Comparison of ENCODE assay signal across 19 cellular contexts in the genomic region with DNA sequence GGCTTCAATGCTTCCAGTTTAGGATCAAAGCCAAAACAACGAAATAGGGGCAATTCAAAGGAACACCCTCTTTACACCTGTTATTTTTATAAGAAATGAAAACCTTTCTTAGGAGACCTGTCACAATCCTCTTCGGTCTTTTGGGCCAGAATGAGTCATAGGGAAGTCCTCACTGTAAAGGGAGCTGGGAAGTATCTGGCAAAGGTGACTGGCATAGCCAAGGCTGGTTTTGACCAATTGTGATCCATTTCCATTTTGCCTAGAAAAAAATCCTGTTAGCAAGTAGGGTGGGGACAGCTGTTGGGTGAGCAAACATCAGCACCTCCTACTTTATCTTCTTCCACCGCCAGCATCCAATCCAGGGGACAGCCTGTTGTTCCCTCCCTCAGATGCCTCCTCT.
DNase-seq lines count a peak whose midpoint lies in the region; ATAC-seq, FAIRE-seq and TF ChIP-seq lines count a peak whose summit lies in the region.
"Had no signal": no experiment of that assay in that cellular context is flagged by ENCODE, and none has a peak within 500 bp of the region (broad histone marks: within the 10 kb centered on the region; RNA-seq: fewer than 3 reads in every experiment).

No MANE protein-coding gene starts in this region.

- H4K20me1 ChIP-seq in mammary epithelial cell (ENCODE audit: insufficient read depth, low read length) = no peaks in the 10 kb centered on the region

- peak overlapping the region; percentile 31 for H3K27ac Mint-ChIP-seq in glutamatergic neuron (ENCODE audit: unreplicated experiment)
- H3K27ac Mint-ChIP-seq: CD4-positive, alpha-beta T cell; H9; IgD-negative memory B cell had no signal

- no peak overlapping the region for H3K9ac ChIP-seq in mammary epithelial cell (ENCODE audit: insufficient read depth, low read length)

- no peak for FAIRE-seq in D721Med (lab: Jason Lieb, UNC)
- FAIRE-seq: A549 had no signal

- H3K4me3 ChIP-seq in left ventricle myocardium inferior (no peak overlapping the region), mammary epithelial cell (replicated peaks in 1 of 3; ENCODE audit: insufficient read depth in 1 of 3, low read depth in 2 of 3, low read length in 3 of 3) (no peak overlapping the region)
- H3K4me3 ChIP-seq: A549 had no signal

- H3K4me1 Mint-ChIP-seq in glutamatergic neuron (ENCODE audit: low read depth, unreplicated experiment) = peaks cover 8% of the 10 kb centered on the region
- H3K4me1 Mint-ChIP-seq: IgD-negative memory B cell had no signal

- ATAC-seq in left cardiac atrium = peak; percentile 25 to 53
- ATAC-seq in GM19328 (IDR thresholded peaks at IDR 0.05; ENCODE audit: unreplicated experiment) = no peak
- ATAC-seq: A549, SK-N-SH treated with all-trans-retinoic acid at 6 μM for 48 hours had no signal

- TF ChIP-seq CTCF in left ventricle myocardium inferior (IDR thresholded peaks at IDR 0.05; ENCODE audit: borderline replicate concordance) = no peak
- TF ChIP-seq CTCF in mammary epithelial cell (conservative IDR thresholded peaks at IDR 0.05 in 1 of 2, IDR thresholded peaks at IDR 0.05 in 1 of 2; ENCODE audit: extremely low read depth in 1 of 2, insufficient read depth in 1 of 2, low read depth in 1 of 2, low read length in 2 of 2) = no peak
- TF ChIP-seq CTCF in glutamatergic neuron (IDR thresholded peaks at IDR 0.05; ENCODE audit: partially characterized antibody, unreplicated experiment) = no peak
- no peak for TF ChIP-seq CTCF in D721Med (IDR thresholded peaks at IDR 0.05; ENCODE audit: insufficient read depth, missing control alignments)

- BruUV-seq in mammary epithelial cell (replicated peaks; lab: Mats Ljungman, UMichigan) = no TSS peak

- dilution Hi-C loops in mammary epithelial cell (cut with HindIII; ENCODE audit: low sequenced_read_pairs) = no loop called here

- in situ Hi-C loops in mammary epithelial cell (cut with MboI; ENCODE audit: low sequenced_read_pairs in 2 of 2) = no loop called here

- H3K27ac ChIP-seq in left ventricle myocardium inferior (replicated peaks) (no peak overlapping the region), mammary epithelial cell (ENCODE audit: insufficient read depth, low read depth, low read length) (peak overlapping the region; percentile 9)
- H3K27ac ChIP-seq: A549 had no signal

- WGBS in mammary epithelial cell (ENCODE audit: low coverage, missing lambda C conversion rate) = 21% methylated on average over 3 of the region's 3 CpGs

- H2AFZ ChIP-seq in mammary epithelial cell (ENCODE audit: low read depth, low read length) = no peak overlapping the region

- peaks cover 2% of the 10 kb centered on the region for H3K9me3 Mint-ChIP-seq in glutamatergic neuron (ENCODE audit: unreplicated experiment)

- no peaks in the 10 kb centered on the region for H3K36me3 ChIP-seq in left ventricle myocardium inferior
- no peaks in the 10 kb centered on the region for H3K36me3 ChIP-seq in mammary epithelial cell (ENCODE audit: insufficient read depth, low read length)

- peaks cover 32% of the 10 kb centered on the region for H3K27me3 ChIP-seq in left ventricle myocardium inferior (ENCODE audit: low read depth)
- H3K27me3 ChIP-seq in mammary epithelial cell (ENCODE audit: insufficient read depth, low read length) = peaks cover 3% of the 10 kb centered on the region

- intact Hi-C loops in left cardiac atrium (cut with DNase I) (no loop called here), left ventricle myocardium inferior (cut with micrococcal nuclease) (no loop called here), mammary epithelial cell (cut with micrococcal nuclease) (no loop called here)

- CTCF ChIA-PET in mammary epithelial cell (lab: Charles Lee; ENCODE audit: low non-redundant PET) = interaction anchor here (0.5 kb wide), 1 partner anchor 465 kb away, joined by 4 read pairs; no protein-coding TSS in a partner anchor

- no peaks in the 10 kb centered on the region for H3K4me1 ChIP-seq in left ventricle myocardium inferior
- peaks cover 10% of the 10 kb centered on the region for H3K4me1 ChIP-seq in mammary epithelial cell (ENCODE audit: insufficient read depth, low read length)
- H3K4me1 ChIP-seq: A549 had no signal

- DNase-seq in left cardiac atrium = no peak
- no peak for DNase-seq in left ventricle myocardium inferior
- peak; percentile 62 for DNase-seq in mammary epithelial cell
- DNase-seq in glutamatergic neuron = no peak
- DNase-seq in SIG-M5 (lab: John Stamatoyannopoulos, UW) = no peak
- DNase-seq in D721Med (ENCODE audit: insufficient read length, low spot score) = no peak
- DNase-seq in GM03348 (ENCODE audit: low spot score) = no peak
- DNase-seq: AML-193; Calu3; CD4-positive, alpha-beta T cell; H9; NCI-H146; NCI-H2081 treated with DMSO at 0.1 percent for 48 hours; NCI-H226; Right ventricle myocardium superior had no signal

- H3K79me2 ChIP-seq in mammary epithelial cell (ENCODE audit: insufficient read depth, low read length) = no peaks in the 10 kb centered on the region

- H3K27me3 Mint-ChIP-seq in glutamatergic neuron (ENCODE audit: unreplicated experiment) = peaks cover 3% of the 10 kb centered on the region

- no peak overlapping the region for H3K4me3 Mint-ChIP-seq in glutamatergic neuron (ENCODE audit: unreplicated experiment)
- H3K4me3 Mint-ChIP-seq: CD4-positive, alpha-beta T cell; H9; IgD-negative memory B cell had no signal

- peaks cover 17% of the 10 kb centered on the region for H3K9me3 ChIP-seq in left ventricle myocardium inferior (replicated peaks)
- peaks cover 4% of the 10 kb centered on the region for H3K9me3 ChIP-seq in mammary epithelial cell (replicated peaks; ENCODE audit: insufficient read depth, low read length)

- H3K4me2 ChIP-seq in mammary epithelial cell (ENCODE audit: insufficient read depth, low read depth, low read length) = peak overlapping the region; percentile 34
- H3K4me2 ChIP-seq: A549 had no signal

- peaks cover 10% of the 10 kb centered on the region for H3K36me3 Mint-ChIP-seq in glutamatergic neuron (ENCODE audit: unreplicated experiment)
- H3K36me3 Mint-ChIP-seq: IgD-negative memory B cell had no signal
